Comparison of ENCODE assay signal across 14 cellular contexts in the genomic region with DNA sequence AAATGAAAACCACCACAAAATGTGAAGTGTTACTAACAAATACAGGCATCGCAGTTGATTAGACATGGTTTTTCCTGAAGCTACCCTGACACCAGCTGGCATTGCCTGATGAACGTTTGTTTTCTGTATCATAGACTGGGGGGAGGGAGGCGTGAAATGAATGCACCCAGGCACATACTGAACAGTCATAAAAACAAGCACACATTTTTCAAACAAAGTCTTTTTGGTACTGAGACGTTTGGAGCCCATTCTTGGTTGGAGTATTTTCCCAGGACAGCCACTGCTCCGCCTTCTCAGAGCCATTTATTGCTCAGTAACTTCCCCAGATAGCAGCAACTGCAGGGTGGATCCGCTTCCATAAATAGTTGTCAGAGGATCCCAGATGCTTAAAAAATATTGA. TPM values are rescaled to one million over a fixed set of nuclear protein-coding genes. Genes with fewer than 3 reads are reported as not detected.
A peak's percentile ranks its signal among the peaks of the same experiment; 100 is the strongest.
DNase-seq lines count a peak whose midpoint lies in the region; ATAC-seq, FAIRE-seq and TF ChIP-seq lines count a peak whose summit lies in the region.
"Had no signal": no experiment of that assay in that cellular context is flagged by ENCODE, and none has a peak within 500 bp of the region (broad histone marks: within the 10 kb centered on the region; RNA-seq: fewer than 3 reads in every experiment).

No MANE protein-coding gene starts in this region.

- ATAC-seq in activated B cell treated with CpG ODN at 0.5 μM for 24 hours (ENCODE audit: low read depth), result peak; percentile 43
- ATAC-seq in stimulated activated naive B cell treated with anti-CD40 and anti-IgM and Interleukin-4, amounts not matched to agents 10 μg/mL and 1 μg/mL and 100 μg/mL, for 72 hours (replicated peaks), result peak; percentile 55 to 58

- TF ChIP-seq CTCF in activated B cell treated with CpG ODN at 0.5 μM for 24 hours (IDR thresholded peaks at IDR 0.05), result no peak

- POLR2A ChIA-PET in activated CD4-positive, alpha-beta memory T cell treated with anti-CD3 and anti-CD28 coated beads for 36 hours (lab: Charles Lee), result no interaction called here
- POLR2A ChIA-PET in activated CD4-positive, alpha-beta memory T cell treated with anti-CD3 and anti-CD28 coated beads, Interleukin-2, amount 10 ng/mL, durations not matched to agents 7 days and 5 days (lab: Charles Lee), result interaction anchor here (1.6 to 3.1 kb wide), 2 partner anchors 12 to 58 kb away, joined by 4 to 11 read pairs; no protein-coding TSS in a partner anchor
- POLR2A ChIA-PET in activated B cell treated with CpG ODN at 0.5 μM for 24 hours (lab: Charles Lee), result no interaction called here

- DNase-seq in activated CD4-positive, alpha-beta memory T cell treated with anti-CD3 and anti-CD28 coated beads for 36 hours, result peak; percentile 35
- DNase-seq in activated CD4-positive, alpha-beta memory T cell treated with anti-CD3 and anti-CD28 coated beads, Interleukin-2, amount 10 ng/mL, durations not matched to agents 7 days and 5 days, result no peak
- DNase-seq in activated B cell treated with CpG ODN at 0.5 μM for 24 hours (no peak), immature natural killer cell (peak in 1 of 3 donors; percentile 33), GM12891 (ENCODE audit: insufficient read length, low spot score) (no peak), HuH-7 (ENCODE audit: low spot score) (no peak), T-helper 9 cell (no peak)
- DNase-seq in stimulated activated naive B cell treated with anti-CD40 and anti-IgM and Interleukin-4, amounts not matched to agents 10 μg/mL and 1 μg/mL and 100 μg/mL, for 72 hours, result no peak
- DNase-seq: activated CD4-positive, alpha-beta T cell treated with anti-CD3 and anti-CD28 coated beads for 48 hours; activated naive CD4-positive, alpha-beta T cell treated with anti-CD3 and anti-CD28 coated beads, Interleukin-2, amount 50 U/mL, for 16 hours; kidney glomerular epithelial cell; SK-N-SH had no signal

- TF ChIP-seq POLR2A in GM12891 (IDR thresholded peaks at IDR 0.05; ENCODE audit: low read depth, low read length), result no peak

- peaks cover 34% of the 10 kb centered on the region for H3K36me3 Mint-ChIP-seq in activated CD4-positive, alpha-beta memory T cell treated with anti-CD3 and anti-CD28 coated beads for 36 hours
- H3K36me3 Mint-ChIP-seq in activated CD4-positive, alpha-beta memory T cell treated with anti-CD3 and anti-CD28 coated beads, Interleukin-2, amount 10 ng/mL, durations not matched to agents 7 days and 5 days (ENCODE audit: low read depth), result peaks cover 68% of the 10 kb centered on the region
- H3K36me3 Mint-ChIP-seq in activated B cell treated with CpG ODN at 0.5 μM for 24 hours (ENCODE audit: low read depth) (peaks cover 72% of the 10 kb centered on the region), immature natural killer cell (peaks cover 16 to 31% (median 23%) of the 10 kb centered on the region in 3 donors)
- peaks cover 33 to 60% of the 10 kb centered on the region in 2 donors for H3K36me3 Mint-ChIP-seq in stimulated activated naive B cell treated with anti-CD40 and anti-IgM and Interleukin-4, amounts not matched to agents 10 μg/mL and 1 μg/mL and 100 μg/mL, for 72 hours

- H3K27me3 Mint-ChIP-seq in activated CD4-positive, alpha-beta memory T cell treated with anti-CD3 and anti-CD28 coated beads for 36 hours, result no peaks in the 10 kb centered on the region
- H3K27me3 Mint-ChIP-seq in activated CD4-positive, alpha-beta memory T cell treated with anti-CD3 and anti-CD28 coated beads, Interleukin-2, amount 10 ng/mL, durations not matched to agents 7 days and 5 days, result no peaks in the 10 kb centered on the region
- no peaks in the 10 kb centered on the region for H3K27me3 Mint-ChIP-seq in activated B cell treated with CpG ODN at 0.5 μM for 24 hours
- peaks cover 22 to 45% (median 28%) of the 10 kb centered on the region in 3 donors for H3K27me3 Mint-ChIP-seq in immature natural killer cell (ENCODE audit: low read depth in 3 of 3)
- no peaks in the 10 kb centered on the region for H3K27me3 Mint-ChIP-seq in stimulated activated naive B cell treated with anti-CD40 and anti-IgM and Interleukin-4, amounts not matched to agents 10 μg/mL and 1 μg/mL and 100 μg/mL, for 72 hours

- FAIRE-seq in GM12891 (lab: Jason Lieb, UNC), result no peak
- FAIRE-seq: D721Med, H54 had no signal

- intact Hi-C loops in activated CD4-positive, alpha-beta memory T cell treated with anti-CD3 and anti-CD28 coated beads for 36 hours (cut with micrococcal nuclease), result no loop called here
- intact Hi-C loops in activated B cell treated with CpG ODN at 0.5 μM for 24 hours (cut with micrococcal nuclease), result no loop called here

- H3K9me3 Mint-ChIP-seq in activated CD4-positive, alpha-beta memory T cell treated with anti-CD3 and anti-CD28 coated beads for 36 hours, result no peaks in the 10 kb centered on the region
- H3K9me3 Mint-ChIP-seq in activated CD4-positive, alpha-beta memory T cell treated with anti-CD3 and anti-CD28 coated beads, Interleukin-2, amount 10 ng/mL, durations not matched to agents 7 days and 5 days, result no peaks in the 10 kb centered on the region
- H3K9me3 Mint-ChIP-seq in activated B cell treated with CpG ODN at 0.5 μM for 24 hours (no peaks in the 10 kb centered on the region), immature natural killer cell (no peaks in the 10 kb centered on the region)
- peaks cover 0 to 4% of the 10 kb centered on the region in 2 donors for H3K9me3 Mint-ChIP-seq in stimulated activated naive B cell treated with anti-CD40 and anti-IgM and Interleukin-4, amounts not matched to agents 10 μg/mL and 1 μg/mL and 100 μg/mL, for 72 hours

- H3K27ac Mint-ChIP-seq in activated CD4-positive, alpha-beta memory T cell treated with anti-CD3 and anti-CD28 coated beads for 36 hours, result peak overlapping the region; percentile 53
- H3K27ac Mint-ChIP-seq in activated CD4-positive, alpha-beta memory T cell treated with anti-CD3 and anti-CD28 coated beads, Interleukin-2, amount 10 ng/mL, durations not matched to agents 7 days and 5 days, result no peak overlapping the region
- H3K27ac Mint-ChIP-seq in activated B cell treated with CpG ODN at 0.5 μM for 24 hours (peak overlapping the region; percentile 61), immature natural killer cell (peak overlapping the region; percentile 79 to 93 (median 84))
- peak overlapping the region; percentile 80 for H3K27ac Mint-ChIP-seq in stimulated activated naive B cell treated with anti-CD40 and anti-IgM and Interleukin-4, amounts not matched to agents 10 μg/mL and 1 μg/mL and 100 μg/mL, for 72 hours

- peaks cover 22% of the 10 kb centered on the region for H3K4me1 Mint-ChIP-seq in activated CD4-positive, alpha-beta memory T cell treated with anti-CD3 and anti-CD28 coated beads for 36 hours (ENCODE audit: low read depth)
- H3K4me1 Mint-ChIP-seq in activated CD4-positive, alpha-beta memory T cell treated with anti-CD3 and anti-CD28 coated beads, Interleukin-2, amount 10 ng/mL, durations not matched to agents 7 days and 5 days, result peaks cover 16% of the 10 kb centered on the region
- H3K4me1 Mint-ChIP-seq in activated B cell treated with CpG ODN at 0.5 μM for 24 hours (peaks cover 40% of the 10 kb centered on the region), immature natural killer cell (peaks cover 80 to 87% of the 10 kb centered on the region in 2 donors)
- peaks cover 26 to 59% of the 10 kb centered on the region in 2 donors for H3K4me1 Mint-ChIP-seq in stimulated activated naive B cell treated with anti-CD40 and anti-IgM and Interleukin-4, amounts not matched to agents 10 μg/mL and 1 μg/mL and 100 μg/mL, for 72 hours

- CTCF ChIA-PET in activated CD4-positive, alpha-beta memory T cell treated with anti-CD3 and anti-CD28 coated beads for 36 hours (lab: Charles Lee), result interaction anchor here (0.7 to 1.3 kb wide), 2 partner anchors 14 to 80 kb away, joined by 3 read pairs; no protein-coding TSS in a partner anchor
- CTCF ChIA-PET in activated CD4-positive, alpha-beta memory T cell treated with anti-CD3 and anti-CD28 coated beads, Interleukin-2, amount 10 ng/mL, durations not matched to agents 7 days and 5 days (lab: Charles Lee), result interaction anchor here (0.5 kb wide), 1 partner anchor 18 kb away, joined by 3 read pairs; no protein-coding TSS in a partner anchor
- CTCF ChIA-PET in activated B cell treated with CpG ODN at 0.5 μM for 24 hours (lab: Charles Lee), result interaction anchor here (2.1 kb wide), 1 partner anchor 111 kb away, joined by 6 read pairs; no protein-coding TSS in a partner anchor

- no peak overlapping the region for H3K4me3 Mint-ChIP-seq in activated CD4-positive, alpha-beta memory T cell treated with anti-CD3 and anti-CD28 coated beads for 36 hours
- H3K4me3 Mint-ChIP-seq in activated CD4-positive, alpha-beta memory T cell treated with anti-CD3 and anti-CD28 coated beads, Interleukin-2, amount 10 ng/mL, durations not matched to agents 7 days and 5 days, result no peak overlapping the region
- H3K4me3 Mint-ChIP-seq in activated B cell treated with CpG ODN at 0.5 μM for 24 hours (no peak overlapping the region), immature natural killer cell (peak overlapping the region; percentile 38 to 73 (median 63))
- no peak overlapping the region for H3K4me3 Mint-ChIP-seq in stimulated activated naive B cell treated with anti-CD40 and anti-IgM and Interleukin-4, amounts not matched to agents 10 μg/mL and 1 μg/mL and 100 μg/mL, for 72 hours

TF ChIP-seq in GM12891, 5 proteins besides CTCF, POLR2A, EP300 and RAD21:
- TF ChIP-seq TAF1 (IDR thresholded peaks at IDR 0.05; ENCODE audit: low read depth, low read length) (no peak), POU2F2 (IDR thresholded peaks at IDR 0.05; ENCODE audit: low read depth, low read length) (no peak), POLR2AphosphoS5 (IDR thresholded peaks at IDR 0.05; ENCODE audit: low read depth, low read length) (no peak), SPI1 (IDR thresholded peaks at IDR 0.05; ENCODE audit: low read depth, low read length) (no peak), PAX5 (IDR thresholded peaks at IDR 0.05; ENCODE audit: insufficient read depth, low read length, severe bottlenecking) (no peak)

RNA-seq across cellular contexts. Expression of a gene that starts 52.4 kb away (rescaled TPM):
- 100 to 1,000 TPM; 134 to 145 TPM for total RNA-seq in activated CD4-positive, alpha-beta memory T cell treated with anti-CD3 and anti-CD28 coated beads for 36 hours
- 100 to 1,000 TPM; 199 TPM for total RNA-seq in activated CD4-positive, alpha-beta memory T cell treated with anti-CD3 and anti-CD28 coated beads, Interleukin-2, amount 10 ng/mL, durations not matched to agents 7 days and 5 days
- total RNA-seq in activated B cell treated with CpG ODN at 0.5 μM for 24 hours, result 177 and 178 TPM in 2 replicates
- polyA plus RNA-seq in immature natural killer cell, result 10 to 100 TPM; 24.7 to 89.9 (median 47.2) TPM
- polyA plus RNA-seq in GM12891 (2012; ENCODE audit: low read depth, missing spikeins), result 47.3 TPM

Comparison
In these comparisons a context has a peak if more than half of its experiments do, and no peak if none do; other contexts are left out.
1. H3K4me3 Mint-ChIP-seq: peak in immature natural killer cell (5 of 5); none in activated CD4-positive, alpha-beta memory T cell treated with anti-CD3 and anti-CD28 coated beads for 36 hours (single experiment), activated CD4-positive, alpha-beta memory T cell treated with anti-CD3 and anti-CD28 coated beads, Interleukin-2, amount 10 ng/mL, durations not matched to agents 7 days and 5 days (single experiment), activated B cell treated with CpG ODN at 0.5 μM for 24 hours (single experiment) and stimulated activated naive B cell treated with anti-CD40 and anti-IgM and Interleukin-4, amounts not matched to agents 10 μg/mL and 1 μg/mL and 100 μg/mL, for 72 hours (0 of 2).